In the genomic region with DNA sequence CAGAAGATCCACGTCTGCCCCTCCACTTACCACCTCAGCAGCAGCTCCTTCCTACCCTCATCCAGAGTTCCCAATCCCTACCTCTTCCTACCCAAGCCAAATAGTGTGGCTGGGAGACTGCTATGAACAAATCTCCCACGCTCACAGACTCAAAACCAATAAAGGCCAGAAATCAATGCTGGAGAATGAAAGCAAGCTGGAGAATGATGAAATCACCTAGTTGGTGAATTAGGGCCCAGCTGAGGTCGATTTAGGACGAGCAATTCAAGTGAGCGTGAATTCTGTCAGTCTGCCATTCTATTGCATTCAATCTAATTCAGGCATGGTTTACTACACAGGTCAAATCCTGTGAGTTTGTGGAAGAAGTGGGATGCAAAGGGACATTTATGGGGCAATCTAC, we compare ENCODE assay signal across 3 cellular contexts.
TF ChIP-seq lines count a peak whose summit lies in the region.

No MANE protein-coding gene starts in this region.

TF ChIP-seq in liver, 16 proteins besides CTCF, POLR2A, EP300 and RAD21:
- TF ChIP-seq RXRA (IDR thresholded peaks at IDR 0.05) (peak; percentile 69), JUND (IDR thresholded peaks at IDR 0.05) (peak; percentile 39 to 48), HNF4A (conservative IDR thresholded peaks at IDR 0.05) (peak; percentile 58 to 62), SP1 (IDR thresholded peaks at IDR 0.05) (peak; percentile 53), GABPA (IDR thresholded peaks at IDR 0.05 in 1 of 2, conservative IDR thresholded peaks at IDR 0.05 in 1 of 2) (no peak), FOXA2 (IDR thresholded peaks at IDR 0.05) (no peak), YY1 (IDR thresholded peaks at IDR 0.05) (peak; percentile 74)
- TF ChIP-seq, protein P1, sequence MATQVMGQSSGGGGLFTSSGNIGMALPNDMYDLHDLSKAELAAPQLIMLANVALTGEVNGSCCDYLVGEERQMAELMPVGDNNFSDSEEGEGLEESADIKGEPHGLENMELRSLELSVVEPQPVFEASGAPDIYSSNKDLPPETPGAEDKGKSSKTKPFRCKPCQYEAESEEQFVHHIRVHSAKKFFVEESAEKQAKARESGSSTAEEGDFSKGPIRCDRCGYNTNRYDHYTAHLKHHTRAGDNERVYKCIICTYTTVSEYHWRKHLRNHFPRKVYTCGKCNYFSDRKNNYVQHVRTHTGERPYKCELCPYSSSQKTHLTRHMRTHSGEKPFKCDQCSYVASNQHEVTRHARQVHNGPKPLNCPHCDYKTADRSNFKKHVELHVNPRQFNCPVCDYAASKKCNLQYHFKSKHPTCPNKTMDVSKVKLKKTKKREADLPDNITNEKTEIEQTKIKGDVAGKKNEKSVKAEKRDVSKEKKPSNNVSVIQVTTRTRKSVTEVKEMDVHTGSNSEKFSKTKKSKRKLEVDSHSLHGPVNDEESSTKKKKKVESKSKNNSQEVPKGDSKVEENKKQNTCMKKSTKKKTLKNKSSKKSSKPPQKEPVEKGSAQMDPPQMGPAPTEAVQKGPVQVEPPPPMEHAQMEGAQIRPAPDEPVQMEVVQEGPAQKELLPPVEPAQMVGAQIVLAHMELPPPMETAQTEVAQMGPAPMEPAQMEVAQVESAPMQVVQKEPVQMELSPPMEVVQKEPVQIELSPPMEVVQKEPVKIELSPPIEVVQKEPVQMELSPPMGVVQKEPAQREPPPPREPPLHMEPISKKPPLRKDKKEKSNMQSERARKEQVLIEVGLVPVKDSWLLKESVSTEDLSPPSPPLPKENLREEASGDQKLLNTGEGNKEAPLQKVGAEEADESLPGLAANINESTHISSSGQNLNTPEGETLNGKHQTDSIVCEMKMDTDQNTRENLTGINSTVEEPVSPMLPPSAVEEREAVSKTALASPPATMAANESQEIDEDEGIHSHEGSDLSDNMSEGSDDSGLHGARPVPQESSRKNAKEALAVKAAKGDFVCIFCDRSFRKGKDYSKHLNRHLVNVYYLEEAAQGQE (IDR thresholded peaks at IDR 0.05) = no peak
- TF ChIP-seq, protein P2, sequence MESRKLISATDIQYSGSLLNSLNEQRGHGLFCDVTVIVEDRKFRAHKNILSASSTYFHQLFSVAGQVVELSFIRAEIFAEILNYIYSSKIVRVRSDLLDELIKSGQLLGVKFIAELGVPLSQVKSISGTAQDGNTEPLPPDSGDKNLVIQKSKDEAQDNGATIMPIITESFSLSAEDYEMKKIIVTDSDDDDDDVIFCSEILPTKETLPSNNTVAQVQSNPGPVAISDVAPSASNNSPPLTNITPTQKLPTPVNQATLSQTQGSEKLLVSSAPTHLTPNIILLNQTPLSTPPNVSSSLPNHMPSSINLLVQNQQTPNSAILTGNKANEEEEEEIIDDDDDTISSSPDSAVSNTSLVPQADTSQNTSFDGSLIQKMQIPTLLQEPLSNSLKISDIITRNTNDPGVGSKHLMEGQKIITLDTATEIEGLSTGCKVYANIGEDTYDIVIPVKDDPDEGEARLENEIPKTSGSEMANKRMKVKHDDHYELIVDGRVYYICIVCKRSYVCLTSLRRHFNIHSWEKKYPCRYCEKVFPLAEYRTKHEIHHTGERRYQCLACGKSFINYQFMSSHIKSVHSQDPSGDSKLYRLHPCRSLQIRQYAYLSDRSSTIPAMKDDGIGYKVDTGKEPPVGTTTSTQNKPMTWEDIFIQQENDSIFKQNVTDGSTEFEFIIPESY (IDR thresholded peaks at IDR 0.05) = peak; percentile 14
- TF ChIP-seq, protein P3, sequence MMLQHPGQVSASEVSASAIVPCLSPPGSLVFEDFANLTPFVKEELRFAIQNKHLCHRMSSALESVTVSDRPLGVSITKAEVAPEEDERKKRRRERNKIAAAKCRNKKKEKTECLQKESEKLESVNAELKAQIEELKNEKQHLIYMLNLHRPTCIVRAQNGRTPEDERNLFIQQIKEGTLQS (IDR thresholded peaks at IDR 0.05) = peak; percentile 94
- TF ChIP-seq, protein P4, sequence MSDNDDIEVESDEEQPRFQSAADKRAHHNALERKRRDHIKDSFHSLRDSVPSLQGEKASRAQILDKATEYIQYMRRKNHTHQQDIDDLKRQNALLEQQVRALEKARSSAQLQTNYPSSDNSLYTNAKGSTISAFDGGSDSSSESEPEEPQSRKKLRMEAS (IDR thresholded peaks at IDR 0.05) = peak; percentile 11

TF ChIP-seq in HepG2, 621 proteins besides CTCF, POLR2A, EP300 and RAD21:
- TF ChIP-seq FIP1L1 (IDR thresholded peaks at IDR 0.05; ENCODE audit: borderline replicate concordance, insufficient read depth, low read depth, low read length) (no peak), ZNF17 (CRISPR knock-in tag; IDR thresholded peaks at IDR 0.05) (no peak)
- TF ChIP-seq, protein P5, sequence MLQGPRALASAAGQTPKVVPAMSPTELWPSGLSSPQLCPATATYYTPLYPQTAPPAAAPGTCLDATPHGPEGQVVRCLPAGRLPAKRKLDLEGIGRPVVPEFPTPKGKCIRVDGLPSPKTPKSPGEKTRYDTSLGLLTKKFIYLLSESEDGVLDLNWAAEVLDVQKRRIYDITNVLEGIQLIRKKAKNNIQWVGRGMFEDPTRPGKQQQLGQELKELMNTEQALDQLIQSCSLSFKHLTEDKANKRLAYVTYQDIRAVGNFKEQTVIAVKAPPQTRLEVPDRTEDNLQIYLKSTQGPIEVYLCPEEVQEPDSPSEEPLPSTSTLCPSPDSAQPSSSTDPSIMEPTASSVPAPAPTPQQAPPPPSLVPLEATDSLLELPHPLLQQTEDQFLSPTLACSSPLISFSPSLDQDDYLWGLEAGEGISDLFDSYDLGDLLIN (CRISPR knock-in tag; IDR thresholded peaks at IDR 0.05; ENCODE audit: borderline replicate concordance) = no peak

TF ChIP-seq in neural cell, 6 proteins besides CTCF, POLR2A, EP300 and RAD21:
- TF ChIP-seq, protein P1 (IDR thresholded peaks at IDR 0.05; ENCODE audit: borderline replicate concordance) = no peak
- TF ChIP-seq SMC3 (conservative IDR thresholded peaks at IDR 0.05; ENCODE audit: poor library complexity) = no peak
- TF ChIP-seq MXI1 (conservative IDR thresholded peaks at IDR 0.05; ENCODE audit: poor library complexity, severe bottlenecking) = no peak
